9 cellular contexts compared by ENCODE assay signal in the genomic region with DNA sequence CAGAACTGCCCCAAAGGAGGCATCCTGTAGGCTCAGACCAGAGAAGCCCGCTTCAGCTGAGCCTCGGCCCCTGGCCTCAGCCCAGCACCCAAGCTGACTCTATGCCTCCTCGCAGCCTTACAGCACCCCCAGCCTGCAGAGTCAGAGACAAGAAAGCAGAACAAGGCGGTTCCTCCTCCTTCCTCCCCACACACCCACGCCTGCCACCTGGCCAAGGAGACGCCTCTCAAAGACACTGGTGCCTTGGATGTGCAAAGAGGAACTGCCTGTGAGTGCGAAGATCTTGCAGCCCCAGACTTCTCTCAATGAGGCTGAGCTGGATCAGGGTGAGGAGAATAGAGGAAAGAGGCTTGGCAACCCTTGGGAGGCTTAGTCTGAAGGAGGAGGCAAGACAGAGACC.
DNase-seq lines count a peak whose midpoint lies in the region; ATAC-seq and TF ChIP-seq lines count a peak whose summit lies in the region.
"Had no signal": no experiment of that assay in that cellular context is flagged by ENCODE, and none has a peak within 500 bp of the region (broad histone marks: within the 10 kb centered on the region; RNA-seq: fewer than 3 reads in every experiment).

No MANE protein-coding gene starts in this region.

- no peak for TF ChIP-seq CTCF in CD8-positive, alpha-beta T cell (IDR thresholded peaks at IDR 0.05)
- TF ChIP-seq CTCF in NB4 (IDR thresholded peaks at IDR 0.05; ENCODE audit: low read depth, low read length) = peak; percentile 13

- peaks cover 48% of the 10 kb centered on the region for H3K27me3 Mint-ChIP-seq in CD8-positive, alpha-beta T cell (ENCODE audit: low read depth)

- intact Hi-C loops in CD8-positive, alpha-beta T cell (cut with DNase I, micrococcal nuclease) = no loop called here

- H3K27ac ChIP-seq in CD8-positive, alpha-beta T cell (ENCODE audit: low read depth, low read length) = no peak overlapping the region

- H3K4me1 ChIP-seq in CD8-positive, alpha-beta T cell (ENCODE audit: insufficient read depth, low read length) = no peaks in the 10 kb centered on the region

- no peaks in the 10 kb centered on the region for H3K9me3 ChIP-seq in CD8-positive, alpha-beta T cell (ENCODE audit: low read length)

- no peaks in the 10 kb centered on the region for H3K9me3 Mint-ChIP-seq in CD8-positive, alpha-beta T cell
- H3K9me3 Mint-ChIP-seq: type B pancreatic cell had no signal

- no peak for DNase-seq in CD8-positive, alpha-beta T cell
- peak; percentile 99 for DNase-seq in NB4 (ENCODE audit: low read depth)
- peak; percentile 56 for DNase-seq in inferior parietal cortex (ENCODE audit: extremely low spot score)
- no peak for DNase-seq in NCI-H2107 treated with DMSO at 0.1 percent for 48 hours (lab: John Stamatoyannopoulos, UW; ENCODE audit: unreplicated experiment)
- no peak for DNase-seq in AG20443 (ENCODE audit: low spot score)
- no peak for DNase-seq in GOT3 (lab: John Stamatoyannopoulos, UW)

- no peaks in the 10 kb centered on the region for H3K27me3 ChIP-seq in CD8-positive, alpha-beta T cell (ENCODE audit: insufficient read depth, low read length)

- peak; percentile 31 for ATAC-seq in CD8-positive, alpha-beta T cell
- peak; percentile 63 for ATAC-seq in GM19467 (IDR thresholded peaks at IDR 0.05; ENCODE audit: unreplicated experiment)
- no peak for ATAC-seq in HG03095 (IDR thresholded peaks at IDR 0.05; ENCODE audit: unreplicated experiment)

- H3K36me3 ChIP-seq in CD8-positive, alpha-beta T cell (ENCODE audit: insufficient read depth, low read length) = no peaks in the 10 kb centered on the region

- H3K4me1 Mint-ChIP-seq in CD8-positive, alpha-beta T cell (ENCODE audit: low read depth) = peaks cover 3% of the 10 kb centered on the region

- H3K36me3 Mint-ChIP-seq in CD8-positive, alpha-beta T cell = no peaks in the 10 kb centered on the region
- H3K36me3 Mint-ChIP-seq: type B pancreatic cell had no signal

- POLR2A ChIA-PET in CD8-positive, alpha-beta T cell (lab: Charles Lee) = no interaction called here

- H3K4me3 Mint-ChIP-seq in CD8-positive, alpha-beta T cell = no peak overlapping the region
- H3K4me3 Mint-ChIP-seq: type B pancreatic cell had no signal

- CTCF ChIA-PET in CD8-positive, alpha-beta T cell (lab: Charles Lee) = interaction anchor here (1.2 to 1.4 kb wide), 2 partner anchors 29 to 143 kb away, joined by 3 to 4 read pairs; no protein-coding TSS in a partner anchor

- H3K27ac Mint-ChIP-seq in CD8-positive, alpha-beta T cell = no peak overlapping the region
- H3K27ac Mint-ChIP-seq: type B pancreatic cell had no signal

- TF ChIP-seq POLR2A in NB4 (IDR thresholded peaks at IDR 0.05; ENCODE audit: extremely low read depth, insufficient read length) = no peak

- H3K4me3 ChIP-seq in CD8-positive, alpha-beta T cell (ENCODE audit: low read depth, low read length) = no peak overlapping the region
- H3K4me3 ChIP-seq in NB4 (ENCODE audit: low read depth, low read length) = no peak overlapping the region

Comparison
In these comparisons a context has a peak if more than half of its experiments do, and no peak if none do; other contexts are left out.
1. DNase-seq: peak in NB4 (single experiment) and inferior parietal cortex (single experiment); none in CD8-positive, alpha-beta T cell (0 of 7), NCI-H2107 treated with DMSO at 0.1 percent for 48 hours (single experiment), AG20443 (single experiment) and GOT3 (single experiment).